ENCODE assay signal across 14 cellular contexts in the genomic region with DNA sequence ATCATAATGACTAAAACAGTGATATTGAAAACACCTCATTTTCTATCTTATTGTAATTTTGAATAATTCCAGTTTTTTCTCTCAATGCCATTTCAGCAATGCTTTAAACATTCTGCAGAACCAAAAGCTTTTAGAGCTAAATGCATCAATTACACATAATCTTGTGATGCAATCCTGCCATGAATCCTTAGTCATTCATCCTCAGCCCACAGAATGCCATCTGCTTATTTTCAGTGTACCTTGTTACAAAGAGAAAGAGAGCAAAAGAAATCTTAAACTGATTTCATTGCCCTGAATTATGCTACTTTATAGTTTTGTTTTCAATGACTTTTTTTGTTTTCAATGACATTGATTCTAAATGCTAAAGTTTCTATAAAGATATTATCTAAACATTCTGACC.
DNase-seq lines count a peak whose midpoint lies in the region; ATAC-seq, FAIRE-seq and TF ChIP-seq lines count a peak whose summit lies in the region.
"Had no signal": no experiment of that assay in that cellular context is flagged by ENCODE, and none has a peak within 500 bp of the region (broad histone marks: within the 10 kb centered on the region; RNA-seq: fewer than 3 reads in every experiment).

No MANE protein-coding gene starts in this region.

- ATAC-seq in GM18511 (IDR thresholded peaks at IDR 0.05; ENCODE audit: unreplicated experiment) = no peak
- ATAC-seq: HCT116; stimulated activated naive CD8-positive, alpha-beta T cell treated with anti-CD3 and anti-CD28 coated beads, Interleukin-15, Interleukin-2, amounts not matched to agents 100 U/mL and 50 U/mL, for 24 hours had no signal

- H3K4me1 ChIP-seq in breast epithelium = no peaks in the 10 kb centered on the region

- no peak overlapping the region for H3K4me3 ChIP-seq in breast epithelium
- no peak overlapping the region for H3K4me3 ChIP-seq in fibroblast of villous mesenchyme (ENCODE audit: low read depth, low read length)

- TF ChIP-seq POLR2A in breast epithelium (IDR thresholded peaks at IDR 0.05) = no peak

- no peaks in the 10 kb centered on the region for H3K9me3 ChIP-seq in breast epithelium

- no peak overlapping the region for H3K4me3 Mint-ChIP-seq in MCF 10A (ENCODE audit: unreplicated experiment)
- H3K4me3 Mint-ChIP-seq: endodermal cell had no signal

- POLR2A ChIA-PET in MCF 10A (lab: Yijun Ruan, JAX) = interaction anchor here (0.6 to 1.5 kb wide), 2 partner anchors 12 to 72 kb away, joined by 3 to 4 read pairs; no protein-coding TSS in a partner anchor

- H3K27ac ChIP-seq in breast epithelium = no peak overlapping the region

- intact Hi-C loops in MCF 10A (cut with micrococcal nuclease) (no loop called here), breast epithelium (cut with DNase I; ENCODE audit: low total_unique reads) (no loop called here)

- no peaks in the 10 kb centered on the region for H3K9me3 Mint-ChIP-seq in MCF 10A (ENCODE audit: unreplicated experiment)
- H3K9me3 Mint-ChIP-seq: endodermal cell had no signal

- no peaks in the 10 kb centered on the region for H3K36me3 Mint-ChIP-seq in MCF 10A (ENCODE audit: insufficient read depth, unreplicated experiment)

- no TSS peak for BruUV-seq in MCF 10A (replicated peaks; lab: Mats Ljungman, UMichigan)

- H3K27ac Mint-ChIP-seq in MCF 10A (ENCODE audit: low read depth, unreplicated experiment) = no peak overlapping the region
- H3K27ac Mint-ChIP-seq: endodermal cell had no signal

- H3K4me1 Mint-ChIP-seq in MCF 10A (ENCODE audit: insufficient read depth, unreplicated experiment) = peaks cover 31% of the 10 kb centered on the region

- no peak for FAIRE-seq in urothelium cell line (lab: Jason Lieb, UNC)
- FAIRE-seq: HTR-8/SVneo had no signal

- peak; percentile 71 for DNase-seq in MCF 10A (ENCODE audit: unreplicated experiment)
- DNase-seq in breast epithelium (ENCODE audit: low spot score in 2 of 2) = no peak
- peak; percentile 78 for DNase-seq in SK-N-DZ (ENCODE audit: low spot score)
- peak; percentile 77 for DNase-seq in fibroblast of villous mesenchyme (ENCODE audit: low read depth)
- peak; percentile 12 for DNase-seq in urothelium cell line (ENCODE audit: low spot score)
- no peak for DNase-seq in NCI-H187 (lab: John Stamatoyannopoulos, UW)
- DNase-seq in AG20443 (ENCODE audit: low spot score) = no peak
- DNase-seq: endodermal cell; NCI-H2029; stimulated activated CD4-positive, alpha-beta T cell treated with anti-CD3 and anti-CD28 coated beads, Interleukin-4, amount 100 ng/mL, for 4 hours; stimulated activated naive CD8-positive, alpha-beta T cell treated with anti-CD3 and anti-CD28 coated beads, Interleukin-15, Interleukin-2, amounts not matched to agents 100 U/mL and 50 U/mL, for 24 hours had no signal

- TF ChIP-seq CTCF in MCF 10A (IDR thresholded peaks at IDR 0.05; ENCODE audit: unreplicated experiment) = no peak
- no peak for TF ChIP-seq CTCF in breast epithelium (IDR thresholded peaks at IDR 0.05)
- no peak for TF ChIP-seq CTCF in fibroblast of villous mesenchyme (IDR thresholded peaks at IDR 0.05; ENCODE audit: insufficient read depth, low read depth, low read length)

- no peaks in the 10 kb centered on the region for H3K27me3 Mint-ChIP-seq in MCF 10A (ENCODE audit: insufficient read depth, unreplicated experiment)

- no peaks in the 10 kb centered on the region for H3K27me3 ChIP-seq in breast epithelium

- CTCF ChIA-PET in MCF 10A (lab: Yijun Ruan, JAX) = no interaction called here

- no peaks in the 10 kb centered on the region for H3K36me3 ChIP-seq in breast epithelium

Comparison
In these comparisons a context has a peak if more than half of its experiments do, and no peak if none do; other contexts are left out.
1. DNase-seq: peak in MCF 10A (single experiment), SK-N-DZ (single experiment), fibroblast of villous mesenchyme (single experiment) and urothelium cell line (single experiment); none in breast epithelium (0 of 2), NCI-H187 (0 of 2) and AG20443 (single experiment).